28 cellular contexts compared by ENCODE assay signal in the genomic region with DNA sequence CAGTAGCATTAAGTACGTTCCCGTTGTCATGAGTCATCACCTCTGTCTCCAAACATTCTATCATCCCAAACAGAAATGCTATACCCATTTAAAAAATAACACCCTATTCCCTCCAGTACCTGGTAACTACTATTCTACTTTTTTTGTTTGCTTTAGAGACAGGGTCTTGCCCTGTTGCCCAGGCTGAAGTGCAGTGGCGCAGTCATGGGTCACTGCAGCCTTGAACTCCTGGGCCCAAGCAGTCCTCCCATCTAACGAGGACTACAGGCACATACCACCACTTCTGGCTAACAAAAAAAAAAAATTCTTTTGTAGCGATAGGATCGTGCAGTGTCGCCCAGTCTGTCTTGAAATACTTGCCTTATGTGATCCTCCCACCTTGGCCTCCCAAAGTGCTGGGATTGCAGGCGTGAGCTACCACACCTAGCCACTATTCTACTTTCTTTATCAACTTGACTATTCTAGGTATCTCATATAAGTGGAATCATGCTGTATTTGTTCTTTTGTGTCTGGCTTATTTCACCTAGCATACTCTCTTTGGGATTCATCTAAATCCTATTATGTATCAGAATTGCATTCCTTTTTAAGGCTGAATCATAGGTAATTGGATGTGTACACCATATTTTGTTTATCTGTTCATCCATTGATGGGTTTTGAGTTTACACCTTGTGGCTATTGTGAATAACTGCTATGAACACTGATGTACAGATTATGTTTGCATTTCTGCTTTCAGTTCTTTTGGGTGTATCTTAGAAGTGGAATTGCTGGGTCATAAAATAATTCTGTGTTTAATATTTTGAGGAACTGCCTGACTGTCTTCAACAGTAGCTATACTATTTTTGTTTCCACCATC.
"Had no signal": no experiment of that assay in that cellular context is flagged by ENCODE, and none has a peak within 500 bp of the region (broad histone marks: within the 10 kb centered on the region; RNA-seq: fewer than 3 reads in every experiment).

No MANE protein-coding gene starts in this region.

- DNase-seq: activated CD4-positive, alpha-beta memory T cell treated with anti-CD3 and anti-CD28 coated beads for 36 hours; activated CD4-positive, alpha-beta T cell treated with anti-CD3 and anti-CD28 coated beads for 1 hour; activated effector memory CD4-positive, alpha-beta T cell treated with Interleukin-2 at 50 U/mL for 16 hours; activated naive CD4-positive, alpha-beta T cell treated with anti-CD3 and anti-CD28 coated beads for 36 hours; activated naive CD8-positive, alpha-beta T cell treated with anti-CD3 and anti-CD28 coated beads, Interleukin-2, amount 10 ng/mL, durations not matched to agents 7 days and 5 days; activated T-cell treated with anti-CD3 and anti-CD28 coated beads, Interleukin-2, amount 50 U/mL, for 48 hours; amniotic stem cell; effector CD4-positive, alpha-beta T cell; glutamatergic neuron; immature natural killer cell; left ventricle myocardium superior; mesenchymal stem cell; ovary; spleen; stimulated activated CD4-positive, alpha-beta T cell treated with anti-CD3 and anti-CD28 coated beads, Interleukin-4, amount 100 ng/mL, for 1 hour; stimulated activated naive CD4-positive, alpha-beta T cell treated with Interleukin-2 at 50 U/mL for 16 hours; T-helper 1 cell; WERI-Rb-1 had no signal

- H3K9me3 ChIP-seq: neutrophil, ovary, prostate gland, spleen, thoracic aorta, upper lobe of left lung had no signal

- FAIRE-seq: endometrium, frontal cortex, TTC549 had no signal

- H3K4me2 ChIP-seq: hepatocyte had no signal

- H3K4me3 ChIP-seq: cardiac muscle cell, hepatocyte, ovary, prostate gland, spleen, thoracic aorta, upper lobe of left lung had no signal

- H3K27ac Mint-ChIP-seq: activated CD4-positive, alpha-beta memory T cell treated with anti-CD3 and anti-CD28 coated beads for 36 hours; activated naive CD4-positive, alpha-beta T cell treated with anti-CD3 and anti-CD28 coated beads for 36 hours; activated naive CD8-positive, alpha-beta T cell treated with anti-CD3 and anti-CD28 coated beads, Interleukin-2, amount 10 ng/mL, durations not matched to agents 7 days and 5 days; immature natural killer cell; nephron had no signal

- H3K4me1 ChIP-seq: prostate gland had no signal

- H2AFZ ChIP-seq: hepatocyte had no signal

- ATAC-seq: left ventricle myocardium superior had no signal

- H3K27me3 Mint-ChIP-seq: activated CD4-positive, alpha-beta memory T cell treated with anti-CD3 and anti-CD28 coated beads for 36 hours; activated naive CD8-positive, alpha-beta T cell treated with anti-CD3 and anti-CD28 coated beads, Interleukin-2, amount 10 ng/mL, durations not matched to agents 7 days and 5 days had no signal

- H3K36me3 ChIP-seq: ovary, prostate gland, thoracic aorta had no signal

- H3K9me3 Mint-ChIP-seq: activated CD4-positive, alpha-beta memory T cell treated with anti-CD3 and anti-CD28 coated beads for 36 hours; activated naive CD4-positive, alpha-beta T cell treated with anti-CD3 and anti-CD28 coated beads for 36 hours; activated naive CD8-positive, alpha-beta T cell treated with anti-CD3 and anti-CD28 coated beads, Interleukin-2, amount 10 ng/mL, durations not matched to agents 7 days and 5 days; immature natural killer cell; nephron had no signal

- H3K27ac ChIP-seq: cardiac muscle cell, hepatocyte, neutrophil, ovary, prostate gland, spleen, thoracic aorta, upper lobe of left lung, WERI-Rb-1 had no signal

- H3K27me3 ChIP-seq: cardiac muscle cell, hepatocyte, neutrophil, ovary, spleen, upper lobe of left lung had no signal

- H3K4me3 Mint-ChIP-seq: activated CD4-positive, alpha-beta memory T cell treated with anti-CD3 and anti-CD28 coated beads for 36 hours; activated naive CD4-positive, alpha-beta T cell treated with anti-CD3 and anti-CD28 coated beads for 36 hours; activated naive CD8-positive, alpha-beta T cell treated with anti-CD3 and anti-CD28 coated beads, Interleukin-2, amount 10 ng/mL, durations not matched to agents 7 days and 5 days; immature natural killer cell; nephron had no signal
